In the genomic region with DNA sequence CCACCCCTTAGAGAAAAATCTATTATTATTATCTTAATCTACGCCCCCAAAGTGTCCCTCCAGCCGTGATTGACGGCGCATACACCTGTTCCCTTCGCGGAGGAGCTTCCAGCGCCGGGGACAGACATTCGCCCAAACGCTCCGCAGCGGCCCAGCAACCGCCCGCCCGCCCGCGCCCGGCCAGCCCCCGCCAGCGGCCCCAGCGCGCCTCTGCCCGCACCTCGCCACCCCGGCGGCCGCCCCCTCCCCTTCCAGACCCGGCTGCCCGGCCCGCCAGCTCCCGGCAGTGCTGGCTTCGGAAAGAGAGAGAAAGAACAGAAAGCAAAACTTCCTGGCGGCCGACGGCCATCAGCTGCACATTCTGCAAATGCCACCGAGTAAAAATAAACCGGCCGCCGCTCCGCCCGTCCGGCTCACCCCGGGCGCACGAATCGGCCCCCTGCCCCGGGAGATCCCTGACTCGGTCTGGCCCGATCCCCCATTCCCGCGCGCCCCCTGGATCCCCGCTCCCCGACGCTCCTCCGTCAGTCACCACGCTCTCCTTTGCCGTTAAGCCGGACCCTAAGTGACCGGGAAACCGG, we compare ENCODE assay signal across 8 cellular contexts. TPM values are rescaled to one million over a fixed set of nuclear protein-coding genes. Genes with fewer than 3 reads are reported as not detected.
A peak's percentile ranks its signal among the peaks of the same experiment; 100 is the strongest.
DNase-seq lines count a peak whose midpoint lies in the region; ATAC-seq, FAIRE-seq and TF ChIP-seq lines count a peak whose summit lies in the region.

No MANE protein-coding gene starts in this region.

- H4K91ac ChIP-seq in H1 (replicated peaks; ENCODE audit: insufficient read length, low read length) = no peak overlapping the region

- no peaks in the 10 kb centered on the region for H3K36me3 ChIP-seq in H1 (ENCODE audit: control insufficient read depth in 2 of 4, insufficient read depth in 4 of 4, low read length in 3 of 4)

- DNase-seq in D341Med (ENCODE audit: low spot score) = peak; percentile 57
- peak; percentile 76 for DNase-seq in NCI-H510A (lab: John Stamatoyannopoulos, UW)
- peak in 1 of 2 experiments; percentile 68 for DNase-seq in H1 (ENCODE audit: low read depth in 1 of 2, low spot score in 2 of 2)
- peak; percentile 45 for DNase-seq in natural killer cell treated with Interleukin-12 subunit alpha and Interleukin-12 subunit beta and Interleukin-15 and Interleukin-18, amount 100 ng/mL, for 72 hours (ENCODE audit: low spot score)
- DNase-seq in HK-2 (ENCODE audit: unreplicated experiment) = no peak
- no peak for DNase-seq in GF-D8 (lab: John Stamatoyannopoulos, UW)
- no peak for DNase-seq in GDM1 (lab: John Stamatoyannopoulos, UW)

- no peak overlapping the region for H2AFZ ChIP-seq in H1 (ENCODE audit: low read length)

- peaks cover 17% of the 10 kb centered on the region; the same call in 1 of the 2 replicates for H3K23me2 ChIP-seq in H1 (ENCODE audit: low read depth, low read length)

- H3K4me1 Mint-ChIP-seq in natural killer cell treated with Interleukin-12 subunit alpha and Interleukin-12 subunit beta and Interleukin-15 and Interleukin-18, amount 100 ng/mL, for 72 hours (ENCODE audit: low read depth in 2 of 2) = peaks cover 3 to 6% of the 10 kb centered on the region in 2 donors

- no peak overlapping the region for H3K9ac ChIP-seq in H1 (replicated peaks in 1 of 4; ENCODE audit: extremely low read depth in 1 of 4, low read depth in 3 of 4, low read length in 3 of 4)

- H3K79me1 ChIP-seq in H1 (ENCODE audit: low read depth, low read length) = no peaks in the 10 kb centered on the region

- no peak for TF ChIP-seq CTCF in H1 (IDR thresholded peaks at IDR 0.05; ENCODE audit: control extremely low read depth in 1 of 3, insufficient read depth in 1 of 3, low read depth in 1 of 3, low read length in 3 of 3)

- FAIRE-seq in H1 (lab: Jason Lieb, UNC) = no peak

- no peak overlapping the region for H4K8ac ChIP-seq in H1 (ENCODE audit: extremely low read depth, insufficient read depth, low read length)

- no peaks in the 10 kb centered on the region for H3K36me3 Mint-ChIP-seq in natural killer cell treated with Interleukin-12 subunit alpha and Interleukin-12 subunit beta and Interleukin-15 and Interleukin-18, amount 100 ng/mL, for 72 hours

- H3K56ac ChIP-seq in H1 (replicated peaks; ENCODE audit: insufficient read length, low read depth, low read length) = no peak overlapping the region

- TF ChIP-seq EP300 in H1 (IDR thresholded peaks at IDR 0.05; ENCODE audit: borderline replicate concordance in 1 of 2, low read depth in 2 of 2, low read length in 2 of 2) = no peak

- WGBS in H1 (ENCODE audit: extremely low coverage in 1 of 2, insufficient coverage in 1 of 2, insufficient read length in 1 of 2, insufficient replicate concordance in 2 of 2, low coverage in 1 of 2, low lambda C conversion rate in 2 of 2, missing lambda C conversion rate in 1 of 2), 2 experiments = 1% methylated on average over 26 of the region's 61 CpGs; no CpG with 5 or more reads in 1 of the 2 experiments

- CTCF ChIA-PET in H1 (lab: Charles Lee; ENCODE audit: partially characterized antibody) = interaction anchor here (0.6 to 2.4 kb wide), 23 partner anchors 8 to 257 kb away, joined by 3 to 11 read pairs (median 3); no protein-coding TSS in a partner anchor

- H3K27ac Mint-ChIP-seq in natural killer cell treated with Interleukin-12 subunit alpha and Interleukin-12 subunit beta and Interleukin-15 and Interleukin-18, amount 100 ng/mL, for 72 hours = no peak overlapping the region

- no peak for ATAC-seq in natural killer cell treated with Interleukin-12 subunit alpha and Interleukin-12 subunit beta and Interleukin-15 and Interleukin-18, amount 100 ng/mL, for 72 hours
- no peak for ATAC-seq in HG03025 (IDR thresholded peaks at IDR 0.05; ENCODE audit: low FRiP score, unreplicated experiment)

- H3K27me3 ChIP-seq in H1 (replicated peaks in 1 of 4; ENCODE audit: control insufficient read depth in 3 of 4, extremely low read depth in 1 of 4, insufficient read depth in 3 of 4, low read length in 3 of 4) = peaks cover 9 to 29% (median 23%) of the 10 kb centered on the region in 4 experiments; a peak in 6 of 7 replicates

- no peak for TF ChIP-seq RAD21 in H1 (IDR thresholded peaks at IDR 0.05 in 1 of 2, conservative IDR thresholded peaks at IDR 0.05 in 1 of 2; ENCODE audit: low read depth in 2 of 2, low read length in 2 of 2)

- H4K20me1 ChIP-seq in H1 (replicated peaks in 1 of 2; ENCODE audit: control insufficient read depth in 1 of 2, insufficient read depth in 2 of 2, low read length in 2 of 2) = peaks cover 0 to 2% of the 10 kb centered on the region in 2 experiments

- peaks cover 6 to 17% (median 11%) of the 10 kb centered on the region in 4 experiments for H3K4me1 ChIP-seq in H1 (replicated peaks in 1 of 4; ENCODE audit: control insufficient read depth in 3 of 4, insufficient read depth in 4 of 4, low read length in 3 of 4)

- no peak overlapping the region for H2BK15ac ChIP-seq in H1 (ENCODE audit: low read length)

- H3K9me3 ChIP-seq in H1 (ENCODE audit: insufficient read depth in 2 of 2, low read depth in 1 of 2, low read length in 1 of 2) = no peaks in the 10 kb centered on the region

- peak overlapping the region; percentile 98 to 99 for H3K4me2 ChIP-seq in H1 (ENCODE audit: insufficient read depth in 1 of 2, low read depth in 2 of 2, low read length in 2 of 2)

- H2BK12ac ChIP-seq in H1 (ENCODE audit: low read depth, low read length) = no peak overlapping the region

- no peak overlapping the region; the same call in 1 of the 2 replicates for H3K18ac ChIP-seq in H1 (ENCODE audit: extremely low read depth, low read length)

- peaks cover 32 to 37% of the 10 kb centered on the region in 2 donors for H3K27me3 Mint-ChIP-seq in natural killer cell treated with Interleukin-12 subunit alpha and Interleukin-12 subunit beta and Interleukin-15 and Interleukin-18, amount 100 ng/mL, for 72 hours

- H3K79me2 ChIP-seq in H1 (ENCODE audit: control insufficient read depth in 1 of 2, insufficient read depth in 2 of 2, low read length in 2 of 2) = no peaks in the 10 kb centered on the region

- H3K4me3 ChIP-seq in H1 (ENCODE audit: extremely low read depth in 1 of 4, insufficient read depth in 2 of 4, low read depth in 3 of 4, low read length in 4 of 4) = peak overlapping the region; percentile 50 to 82 (median 60)

- H3K14ac ChIP-seq in H1 (ENCODE audit: insufficient read length) = no peak overlapping the region

- POLR2A ChIA-PET in H1 (lab: Charles Lee; ENCODE audit: partially characterized antibody) = interaction anchor here (0.9 to 1.2 kb wide), 2 partner anchors 8 to 11 kb away, joined by 4 to 6 read pairs; no protein-coding TSS in a partner anchor

- no peak overlapping the region for H3K23ac ChIP-seq in H1 (ENCODE audit: insufficient read length)

- no peak overlapping the region for H4K5ac ChIP-seq in H1 (ENCODE audit: insufficient read length, low read depth, low read length)

- no peak overlapping the region for H3K4ac ChIP-seq in H1 (replicated peaks; ENCODE audit: insufficient read length, low read depth, low read length)

- no peak overlapping the region for H2BK120ac ChIP-seq in H1 (replicated peaks; ENCODE audit: low read depth, low read length)

- no peak overlapping the region for H2AK5ac ChIP-seq in H1 (ENCODE audit: low read depth, low read length)

- H3K27ac ChIP-seq in H1 (ENCODE audit: low read depth, low read length) = no peak overlapping the region

- no peaks in the 10 kb centered on the region for H3K9me3 Mint-ChIP-seq in natural killer cell treated with Interleukin-12 subunit alpha and Interleukin-12 subunit beta and Interleukin-15 and Interleukin-18, amount 100 ng/mL, for 72 hours

- no peak overlapping the region for H2BK5ac ChIP-seq in H1 (ENCODE audit: low read depth, low read length)

- TF ChIP-seq POLR2A in H1 (IDR thresholded peaks at IDR 0.05; ENCODE audit: control extremely low read depth in 1 of 2, low read depth in 2 of 2, low read length in 2 of 2) = no peak

- peak overlapping the region; percentile 54 for H3K4me3 Mint-ChIP-seq in natural killer cell treated with Interleukin-12 subunit alpha and Interleukin-12 subunit beta and Interleukin-15 and Interleukin-18, amount 100 ng/mL, for 72 hours

- H2BK20ac ChIP-seq in H1 (ENCODE audit: low read length) = no peak overlapping the region

TF ChIP-seq in H1, 55 proteins besides CTCF, POLR2A, EP300 and RAD21:
- TF ChIP-seq, protein P1, sequence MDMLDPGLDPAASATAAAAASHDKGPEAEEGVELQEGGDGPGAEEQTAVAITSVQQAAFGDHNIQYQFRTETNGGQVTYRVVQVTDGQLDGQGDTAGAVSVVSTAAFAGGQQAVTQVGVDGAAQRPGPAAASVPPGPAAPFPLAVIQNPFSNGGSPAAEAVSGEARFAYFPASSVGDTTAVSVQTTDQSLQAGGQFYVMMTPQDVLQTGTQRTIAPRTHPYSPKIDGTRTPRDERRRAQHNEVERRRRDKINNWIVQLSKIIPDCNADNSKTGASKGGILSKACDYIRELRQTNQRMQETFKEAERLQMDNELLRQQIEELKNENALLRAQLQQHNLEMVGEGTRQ (IDR thresholded peaks at IDR 0.05; ENCODE audit: low read length) = no peak
- TF ChIP-seq JUND (IDR thresholded peaks at IDR 0.05; ENCODE audit: low read length) = no peak
- TF ChIP-seq EZH2 (IDR thresholded peaks at IDR 0.05; ENCODE audit: low read depth, low read length, severe bottlenecking) = peak; percentile 53
- TF ChIP-seq SIN3A (conservative IDR thresholded peaks at IDR 0.05 in 1 of 2, IDR thresholded peaks at IDR 0.05 in 1 of 2; ENCODE audit: low read depth in 1 of 2, low read length in 2 of 2) = 0 out of 4 replicates have a peak, but pooled peaks of 1 of the 2 experiments have one; percentile 13

RNA-seq across cellular contexts. Expression of gene CASZ1, which starts 1.6 kb away (rescaled TPM):
- total RNA-seq in H1 (2021; fragmentation: NEBNext Ultra II Directional; extraction: Animal tissue kit (Norgen Biotek cat#: 25700)) = 6.1 and 7.7 TPM in 2 replicates
- 4.4 and 5.9 TPM in 2 replicates for polyA plus RNA-seq in H1 (2011; rRNA removed)
- 3.6 TPM for polyA plus RNA-seq in H1 (2011; cell fraction: cytosol; rRNA removed)
- 10.1 TPM for polyA plus RNA-seq in H1 (2011; cell fraction: nucleus; rRNA removed)
- polyA plus RNA-seq in H1 (2012, experiment 1 of 2) = 2.2 to 4.5 TPM (median 4.3 TPM) in 4 replicates
- 2.9 TPM for polyA plus RNA-seq in H1 (2012, experiment 2 of 2)
- polyA plus RNA-seq in H1 (2013, experiment 1 of 2) = 6.5 TPM
- polyA plus RNA-seq in H1 (2013, experiment 2 of 2) = 6.3 TPM
- 3.9 and 5.8 TPM in 2 replicates for polyA minus RNA-seq in H1 (2011; rRNA and poly(A)+ RNA removed)
- polyA minus RNA-seq in H1 (2011; cell fraction: cytosol; rRNA and poly(A)+ RNA removed) = 5.8 TPM
- polyA minus RNA-seq in H1 (2011; cell fraction: nucleus; rRNA and poly(A)+ RNA removed) = 10.2 TPM
- total RNA-seq in natural killer cell treated with Interleukin-12 subunit alpha and Interleukin-12 subunit beta and Interleukin-15 and Interleukin-18, amount 100 ng/mL, for 72 hours = 10 to 100 TPM; 13.5 to 17.8 TPM

Comparison
In these comparisons a context has a peak if more than half of its experiments do, and no peak if none do; other contexts are left out.
1. DNase-seq: peak in D341Med (single experiment), NCI-H510A (single experiment) and natural killer cell treated with Interleukin-12 subunit alpha and Interleukin-12 subunit beta and Interleukin-15 and Interleukin-18, amount 100 ng/mL, for 72 hours (single experiment); none in HK-2 (single experiment), GF-D8 (single experiment) and GDM1 (single experiment).